ENCODE assay signal across 2 cellular contexts in genomic region chr10:109427421-109427820, GRCh38.
TF ChIP-seq lines count a peak whose summit lies in the region.

No MANE protein-coding gene starts in this region.

TF ChIP-seq in H1, 55 proteins besides CTCF, POLR2A, EP300 and RAD21 (continued from another document):
- TF ChIP-seq SIRT6 (IDR thresholded peaks at IDR 0.05; ENCODE audit: low read length): no peak
- no peak for TF ChIP-seq TCF12 (IDR thresholded peaks at IDR 0.05; ENCODE audit: low read depth, low read length)
- no peak for TF ChIP-seq KDM4A (IDR thresholded peaks at IDR 0.05; ENCODE audit: low read depth, low read length, severe bottlenecking)
- TF ChIP-seq ASH2L (IDR thresholded peaks at IDR 0.05; ENCODE audit: low read length): no peak
- no peak for TF ChIP-seq RNF2 (IDR thresholded peaks at IDR 0.05; ENCODE audit: borderline replicate concordance, low read depth, low read length, missing control alignments, poor library complexity, severe bottlenecking)
- no peak for TF ChIP-seq POLR2AphosphoS5 (IDR thresholded peaks at IDR 0.05; ENCODE audit: low read depth, low read length)

TF ChIP-seq in neural cell, 6 proteins besides CTCF, POLR2A, EP300 and RAD21 (continued from another document):
- no peak for TF ChIP-seq REST (IDR thresholded peaks at IDR 0.05; ENCODE audit: borderline replicate concordance)
- TF ChIP-seq MXI1 (conservative IDR thresholded peaks at IDR 0.05; ENCODE audit: poor library complexity, severe bottlenecking): no peak
